In the genomic region with DNA sequence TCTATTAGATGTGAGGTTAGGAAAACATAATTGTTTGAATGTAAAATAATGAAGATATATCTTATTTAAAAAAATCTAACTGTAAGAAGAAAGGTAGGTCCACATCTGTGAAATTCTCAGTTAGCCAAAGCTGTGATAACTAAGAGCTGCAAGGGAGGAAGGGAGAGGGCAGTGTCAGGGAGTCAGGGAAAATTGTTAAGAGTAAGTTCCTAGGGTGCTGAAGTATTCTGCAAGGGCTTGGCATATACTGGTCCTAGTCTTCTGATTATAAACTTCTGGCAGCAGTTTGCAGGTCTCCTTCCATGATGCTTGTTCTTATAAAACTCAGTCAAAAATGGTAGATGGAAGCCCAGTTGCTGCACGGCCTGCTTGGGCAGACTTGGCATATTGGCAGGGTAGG, we compare ENCODE assay signal across 35 cellular contexts.
"Had no signal": no experiment of that assay in that cellular context is flagged by ENCODE, and none has a peak within 500 bp of the region (broad histone marks: within the 10 kb centered on the region; RNA-seq: fewer than 3 reads in every experiment).

No MANE protein-coding gene starts in this region.

- DNase-seq: Karpas-422, Kasumi-1, MG63, MM.1S, MV-4-11, NCI-H1048, NCI-H1092, NCI-H1092 treated with DMSO at 0.1 percent for 48 hours, NCI-H1105, NCI-H1105 treated with DMSO at 0.1 percent for 48 hours, NCI-H1417, NCI-H1417 treated with DMSO at 0.1 percent for 48 hours, NCI-H1436, NCI-H1436 treated with DMSO at 0.1 percent for 48 hours, NCI-H146, NCI-H1694, NCI-H1694 treated with DMSO at 0.1 percent for 48 hours, NCI-H187, NCI-H187 treated with DMSO at 0.1 percent for 48 hours, NCI-H1930, NCI-H2029, NCI-H2029 treated with DMSO at 0.1 percent for 48 hours, NCI-H2081, NCI-H2081 treated with DMSO at 0.1 percent for 48 hours, NCI-H2107, NCI-H2171, NCI-H2171 treated with DMSO at 0.1 percent for 48 hours, NCI-H2227 treated with DMSO at 0.1 percent for 48 hours, NCI-H226, NCI-H345, NCI-H446, NCI-H446 treated with DMSO at 0.1 percent for 48 hours, NCI-H510A, NCI-H510A treated with DMSO at 0.1 percent for 48 hours had no signal

- H3K4me2 ChIP-seq: KMS-11 had no signal

- H3K36me3 ChIP-seq: MG63 had no signal

- H3K4me3 ChIP-seq: MG63 had no signal

- H3K9me3 ChIP-seq: MG63 had no signal

- H3K27ac ChIP-seq: KMS-11 had no signal
